Comparison of ENCODE assay signal across 27 cellular contexts in the genomic region with DNA sequence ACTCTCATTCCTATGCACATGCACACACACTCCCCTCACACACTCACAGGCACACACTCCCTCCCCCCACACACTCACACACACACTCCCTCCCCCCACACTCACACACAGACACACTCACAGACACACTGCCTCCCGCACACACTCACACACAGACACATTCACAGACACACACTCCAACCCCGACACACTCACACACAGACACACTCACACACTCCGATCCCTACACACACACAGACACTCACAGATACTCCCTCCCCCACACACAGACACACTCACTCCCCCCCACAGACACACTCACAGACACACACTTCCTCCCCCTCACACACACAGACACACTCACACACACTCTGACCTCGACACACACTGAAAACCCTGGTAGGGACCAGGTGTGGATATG.
"Had no signal": no experiment of that assay in that cellular context is flagged by ENCODE, and none has a peak within 500 bp of the region (broad histone marks: within the 10 kb centered on the region; RNA-seq: fewer than 3 reads in every experiment).

No MANE protein-coding gene starts in this region.

- H3K27me3 ChIP-seq: colonic mucosa, ovary, thyroid gland had no signal

- ATAC-seq: activated CD8-positive, alpha-beta memory T cell treated with anti-CD3 and anti-CD28 coated beads, Interleukin-2, amount 10 ng/mL, durations not matched to agents 7 days and 5 days; activated CD8-positive, alpha-beta T cell treated with anti-CD3 and anti-CD28 coated beads, Interleukin-2, amount 10 ng/mL, durations not matched to agents 7 days and 5 days; left lung; mucosa of descending colon; psoas muscle had no signal

- H3K27ac Mint-ChIP-seq: activated B cell treated with CpG ODN at 0.5 μM for 24 hours; activated CD8-positive, alpha-beta memory T cell treated with anti-CD3 and anti-CD28 coated beads, Interleukin-2, amount 10 ng/mL, durations not matched to agents 7 days and 5 days; activated CD8-positive, alpha-beta T cell treated with anti-CD3 and anti-CD28 coated beads, Interleukin-2, amount 10 ng/mL, durations not matched to agents 7 days and 5 days; activated naive CD4-positive, alpha-beta T cell treated with anti-CD3 and anti-CD28 coated beads, Interleukin-2, amount 50 U/mL, for 24 hours; activated naive CD8-positive, alpha-beta T cell treated with anti-CD3 and anti-CD28 coated beads, Interleukin-2, amount 50 U/mL, for 24 hours; activated T-helper 2 cell treated with anti-CD3 and anti-CD28 coated beads, Interferon-gamma antibody, Interleukin-2, Interleukin-4, amounts not matched to agents 10 μg/mL and 5 μg/mL and 100 μg/mL, durations not matched to agents 14 hours and 24 hours and 36 hours; natural killer cell treated with Interleukin-12 subunit alpha and Interleukin-12 subunit beta and Interleukin-15 and Interleukin-18, amount 100 ng/mL, for 72 hours; T-helper 2 cell treated with Interferon-gamma antibody and Interleukin-4, amounts not matched to agents 5 μg/mL and 100 μg/mL, for 36 hours had no signal

- FAIRE-seq: frontal cortex had no signal

- H3K4me3 Mint-ChIP-seq: activated B cell treated with CpG ODN at 0.5 μM for 24 hours; activated CD8-positive, alpha-beta memory T cell treated with anti-CD3 and anti-CD28 coated beads, Interleukin-2, amount 10 ng/mL, durations not matched to agents 7 days and 5 days; activated CD8-positive, alpha-beta T cell treated with anti-CD3 and anti-CD28 coated beads, Interleukin-2, amount 10 ng/mL, durations not matched to agents 7 days and 5 days; activated naive CD4-positive, alpha-beta T cell treated with anti-CD3 and anti-CD28 coated beads, Interleukin-2, amount 50 U/mL, for 24 hours; activated naive CD8-positive, alpha-beta T cell treated with anti-CD3 and anti-CD28 coated beads, Interleukin-2, amount 50 U/mL, for 24 hours; natural killer cell treated with Interleukin-12 subunit alpha and Interleukin-12 subunit beta and Interleukin-15 and Interleukin-18, amount 100 ng/mL, for 72 hours; T-helper 2 cell treated with Interferon-gamma antibody and Interleukin-4, amounts not matched to agents 5 μg/mL and 100 μg/mL, for 36 hours had no signal

- H3K4me1 Mint-ChIP-seq: activated B cell treated with CpG ODN at 0.5 μM for 24 hours; activated CD8-positive, alpha-beta memory T cell treated with anti-CD3 and anti-CD28 coated beads, Interleukin-2, amount 10 ng/mL, durations not matched to agents 7 days and 5 days; activated naive CD4-positive, alpha-beta T cell treated with anti-CD3 and anti-CD28 coated beads, Interleukin-2, amount 50 U/mL, for 24 hours; activated naive CD8-positive, alpha-beta T cell treated with anti-CD3 and anti-CD28 coated beads, Interleukin-2, amount 50 U/mL, for 24 hours had no signal

- H3K27ac ChIP-seq: cardiac muscle cell, colonic mucosa, left lung, lower lobe of right lung, neutrophil, ovary, psoas muscle, thyroid gland had no signal

- H3K4me2 ChIP-seq: smooth muscle cell had no signal

- H3K4me3 ChIP-seq: cardiac muscle cell, colonic mucosa, left lung, lower lobe of right lung, mucosa of descending colon, ovary, psoas muscle, smooth muscle cell, thyroid gland had no signal

- DNase-seq: activated B cell treated with CpG ODN at 0.5 μM for 24 hours; activated CD8-positive, alpha-beta memory T cell treated with anti-CD3 and anti-CD28 coated beads, Interleukin-2, amount 10 ng/mL, durations not matched to agents 7 days and 5 days; activated CD8-positive, alpha-beta T cell treated with anti-CD3 and anti-CD28 coated beads, Interleukin-2, amount 10 ng/mL, durations not matched to agents 7 days and 5 days; activated naive CD8-positive, alpha-beta T cell treated with anti-CD3 and anti-CD28 coated beads, Interleukin-2, amount 50 U/mL, for 24 hours; activated T-cell treated with anti-CD3 and anti-CD28 coated beads, Interleukin-2, amount 50 U/mL, for 48 hours; amygdala; cerebellar nuclear complex; colonic mucosa; effector CD8-positive, alpha-beta T cell; left lung; lower lobe of right lung; mesenchymal stem cell; mucosa of descending colon; ovary; psoas muscle; stimulated activated CD4-positive, alpha-beta T cell treated with anti-CD3 and anti-CD28 coated beads, Interleukin-2, amount 100 ng/mL, for 24 hours; stimulated activated naive CD4-positive, alpha-beta T cell treated with Interleukin-2 at 50 U/mL for 16 hours; T-helper 1 cell; thyroid gland had no signal

- H3K36me3 ChIP-seq: cardiac muscle cell, colonic mucosa, left lung, lower lobe of right lung, neutrophil, ovary, thyroid gland had no signal

- H3K9me3 Mint-ChIP-seq: activated B cell treated with CpG ODN at 0.5 μM for 24 hours; activated naive CD4-positive, alpha-beta T cell treated with anti-CD3 and anti-CD28 coated beads, Interleukin-2, amount 50 U/mL, for 24 hours; activated naive CD8-positive, alpha-beta T cell treated with anti-CD3 and anti-CD28 coated beads, Interleukin-2, amount 50 U/mL, for 24 hours; activated T-helper 2 cell treated with anti-CD3 and anti-CD28 coated beads, Interferon-gamma antibody, Interleukin-2, Interleukin-4, amounts not matched to agents 10 μg/mL and 5 μg/mL and 100 μg/mL, durations not matched to agents 14 hours and 24 hours and 36 hours; natural killer cell treated with Interleukin-12 subunit alpha and Interleukin-12 subunit beta and Interleukin-15 and Interleukin-18, amount 100 ng/mL, for 72 hours; T-helper 2 cell treated with Interferon-gamma antibody and Interleukin-4, amounts not matched to agents 5 μg/mL and 100 μg/mL, for 36 hours had no signal

- H3K9me3 ChIP-seq: colonic mucosa, left lung, lower lobe of right lung, mucosa of descending colon, neutrophil, ovary, psoas muscle, thyroid gland had no signal

- H3K36me3 Mint-ChIP-seq: activated CD8-positive, alpha-beta memory T cell treated with anti-CD3 and anti-CD28 coated beads, Interleukin-2, amount 10 ng/mL, durations not matched to agents 7 days and 5 days; activated naive CD4-positive, alpha-beta T cell treated with anti-CD3 and anti-CD28 coated beads, Interleukin-2, amount 50 U/mL, for 24 hours; natural killer cell treated with Interleukin-12 subunit alpha and Interleukin-12 subunit beta and Interleukin-15 and Interleukin-18, amount 100 ng/mL, for 72 hours had no signal

- H3K4me1 ChIP-seq: colonic mucosa, left lung, lower lobe of right lung, psoas muscle had no signal

- H3K27me3 Mint-ChIP-seq: activated CD8-positive, alpha-beta memory T cell treated with anti-CD3 and anti-CD28 coated beads, Interleukin-2, amount 10 ng/mL, durations not matched to agents 7 days and 5 days had no signal
